ENCODE assay signal across 22 cellular contexts in genomic region chr2:111938392-111938791, GRCh38. TPM values are rescaled to one million over a fixed set of nuclear protein-coding genes. Genes with fewer than 3 reads are reported as not detected.
DNase-seq lines count a peak whose midpoint lies in the region; ATAC-seq, FAIRE-seq and TF ChIP-seq lines count a peak whose summit lies in the region.
"Had no signal": no experiment of that assay in that cellular context is flagged by ENCODE, and none has a peak within 500 bp of the region (broad histone marks: within the 10 kb centered on the region; RNA-seq: fewer than 3 reads in every experiment).

No MANE protein-coding gene starts in this region.

- TF ChIP-seq POLR2A in endothelial cell of umbilical vein (IDR thresholded peaks at IDR 0.05; ENCODE audit: low read depth, low read length) = no peak

- H3K27me3 ChIP-seq in MM.1S (replicated peaks; ENCODE audit: insufficient read depth, low read length) = no peaks in the 10 kb centered on the region
- H3K27me3 ChIP-seq in Panc1 (ENCODE audit: control insufficient read depth, insufficient read depth, low read length) = no peaks in the 10 kb centered on the region
- H3K27me3 ChIP-seq in endothelial cell of umbilical vein (ENCODE audit: control insufficient read depth in 2 of 2, insufficient read depth in 2 of 2, low read length in 2 of 2) = no peaks in the 10 kb centered on the region
- H3K27me3 ChIP-seq: BE2C, Peyer's patch had no signal

- H3K4me2 ChIP-seq in MM.1S (ENCODE audit: low read depth, low read length) = peak overlapping the region; percentile 3; the same call in 1 of the 2 replicates
- H3K4me2 ChIP-seq in endothelial cell of umbilical vein (ENCODE audit: insufficient read depth, low read length) = peak overlapping the region; percentile 28

- ATAC-seq in Panc1 = 0 out of 2 replicates have a peak, but pooled peaks have one; percentile 48
- ATAC-seq: GM12878, HepG2, K562 had no signal

- no peak overlapping the region for H2AFZ ChIP-seq in MM.1S (ENCODE audit: low read length)
- H2AFZ ChIP-seq in endothelial cell of umbilical vein (ENCODE audit: low read depth, low read length) = no peak overlapping the region
- H2AFZ ChIP-seq: GM23248 had no signal

- H3K9ac ChIP-seq in MM.1S (ENCODE audit: low read length) (no peak overlapping the region), endothelial cell of umbilical vein (replicated peaks; ENCODE audit: extremely low read depth, insufficient read depth, low read length) (peak overlapping the region; percentile 53)
- H3K9ac ChIP-seq: GM23248 had no signal

- intact Hi-C loops in Panc1 (cut with micrococcal nuclease; ENCODE audit: unreplicated experiment) = no loop called here
- intact Hi-C loops in endothelial cell of umbilical vein (cut with micrococcal nuclease) = loop anchor here (1.0 kb wide), 4 partner anchors 18 to 37 kb away; no protein-coding TSS in a partner anchor

- H3K27ac ChIP-seq in MM.1S (ENCODE audit: low read length) = peak overlapping the region; percentile 50; the same call in 1 of the 2 replicates
- no peak overlapping the region for H3K27ac ChIP-seq in Panc1 (ENCODE audit: low read length)
- peak overlapping the region; percentile 76 for H3K27ac ChIP-seq in endothelial cell of umbilical vein (ENCODE audit: insufficient read depth, low read depth, low read length)
- H3K27ac ChIP-seq: GM23248, HL-60, Peyer's patch had no signal

- peak; percentile 87 for FAIRE-seq in endothelial cell of umbilical vein (lab: Jason Lieb, UNC)
- FAIRE-seq: GM12878, HepG2, K562 had no signal

- no peaks in the 10 kb centered on the region for H3K9me1 ChIP-seq in endothelial cell of umbilical vein (replicated peaks; ENCODE audit: control insufficient read depth, extremely low read depth, insufficient read depth, low read length)

- dilution Hi-C loops in endothelial cell of umbilical vein (cut with MboI; ENCODE audit: extremely low pct_ligation_motif_present, low sequenced_read_pairs) = no loop called here

- no peaks in the 10 kb centered on the region for H3K9me2 ChIP-seq in MM.1S (replicated peaks; ENCODE audit: insufficient read depth, low read length)

- CTCF ChIA-PET in Panc1 (lab: Charles Lee) = no interaction called here
- CTCF ChIA-PET in endothelial cell of umbilical vein (lab: Charles Lee) = interaction anchor here (1.2 kb wide), 2 partner anchors 9 to 39 kb away, joined by 3 to 4 read pairs; no protein-coding TSS in a partner anchor

- H3K36me3 Mint-ChIP-seq in type B pancreatic cell = peaks cover 32% of the 10 kb centered on the region
- H3K36me3 Mint-ChIP-seq: CD4-positive, CD25-positive, alpha-beta regulatory T cell had no signal

- in situ Hi-C loops in Panc1 (cut with HindIII; ENCODE audit: low pct_unique_long_range_greater_than_20kb, low sequenced_read_pairs) = no loop called here

- DNase-seq in MM.1S (peak; percentile 83), Panc1 (ENCODE audit: low read depth, low spot score) (no peak), endothelial cell of umbilical vein (ENCODE audit: low read depth, low spot score) (peak; percentile 91), type B pancreatic cell (ENCODE audit: extremely low spot score, unreplicated experiment) (no peak), NCI-H1694 treated with DMSO at 0.1 percent for 48 hours (lab: John Stamatoyannopoulos, UW) (no peak)
- DNase-seq in activated CD8-positive, alpha-beta memory T cell treated with anti-CD3 and anti-CD28 coated beads, Interleukin-2, amount 50 U/mL, for 4 hours = no peak
- no peak for DNase-seq in stimulated activated CD4-positive, alpha-beta T cell treated with anti-CD3 and anti-CD28 coated beads, Interleukin-2, amount 100 ng/mL, for 48 hours
- DNase-seq: BE2C; CD4-positive, CD25-positive, alpha-beta regulatory T cell; COR-L47; DMS79 treated with DMSO at 0.1 percent for 48 hours; GM23248; H9; NCI-H1092 treated with DMSO at 0.1 percent for 48 hours; NCI-H1436 treated with DMSO at 0.1 percent for 48 hours; NCI-H446 treated with DMSO at 0.1 percent for 48 hours; NCI-H526 treated with DMSO at 0.1 percent for 48 hours; Peyer's patch had no signal

- no peaks in the 10 kb centered on the region for H3K27me3 Mint-ChIP-seq in type B pancreatic cell

- H3K4me3 Mint-ChIP-seq in type B pancreatic cell = no peak overlapping the region
- H3K4me3 Mint-ChIP-seq: CD4-positive, CD25-positive, alpha-beta regulatory T cell; H9 had no signal

- BruUV-seq in Panc1 (replicated peaks; lab: Mats Ljungman, UMichigan) (no TSS peak), endothelial cell of umbilical vein (replicated peaks; lab: Mats Ljungman, UMichigan) (no TSS peak)

- POLR2A ChIA-PET in Panc1 (lab: Charles Lee) = no interaction called here
- POLR2A ChIA-PET in endothelial cell of umbilical vein (lab: Charles Lee) = no interaction called here

- no peaks in the 10 kb centered on the region for H4K20me1 ChIP-seq in MM.1S (ENCODE audit: insufficient read depth, low read length)
- no peaks in the 10 kb centered on the region for H4K20me1 ChIP-seq in endothelial cell of umbilical vein (replicated peaks; ENCODE audit: control insufficient read depth, extremely low read depth, insufficient read depth, low read length)

- no peaks in the 10 kb centered on the region for H3K9me3 ChIP-seq in MM.1S (replicated peaks; ENCODE audit: insufficient read depth, low read length)
- no peaks in the 10 kb centered on the region for H3K9me3 ChIP-seq in Panc1 (ENCODE audit: control insufficient read depth, insufficient read depth, low read depth, low read length)
- no peaks in the 10 kb centered on the region for H3K9me3 ChIP-seq in endothelial cell of umbilical vein (replicated peaks; ENCODE audit: control insufficient read depth, insufficient read depth, low read length)
- H3K9me3 ChIP-seq: BE2C, Peyer's patch had no signal

- H3K4me1 Mint-ChIP-seq in type B pancreatic cell (ENCODE audit: unreplicated experiment) = peaks cover 31% of the 10 kb centered on the region
- H3K4me1 Mint-ChIP-seq: CD4-positive, CD25-positive, alpha-beta regulatory T cell had no signal

- H3K27ac Mint-ChIP-seq in type B pancreatic cell = peak overlapping the region; percentile 41
- H3K27ac Mint-ChIP-seq: CD4-positive, CD25-positive, alpha-beta regulatory T cell had no signal

- H3K36me3 ChIP-seq in MM.1S (replicated peaks; ENCODE audit: insufficient read depth, low read length) (no peaks in the 10 kb centered on the region), Panc1 (ENCODE audit: control insufficient read depth, insufficient read depth, low read length) (no peaks in the 10 kb centered on the region), endothelial cell of umbilical vein (ENCODE audit: control insufficient read depth in 2 of 2, extremely low read depth in 1 of 2, insufficient read depth in 2 of 2, low read length in 2 of 2) (no peaks in the 10 kb centered on the region)
- H3K36me3 ChIP-seq: BE2C, Peyer's patch had no signal

- no peak overlapping the region for H3K4me3 ChIP-seq in MM.1S (ENCODE audit: low read length)
- no peak overlapping the region for H3K4me3 ChIP-seq in Panc1 (ENCODE audit: low read depth in 2 of 2, low read length in 2 of 2)
- no peak overlapping the region for H3K4me3 ChIP-seq in endothelial cell of umbilical vein (replicated peaks in 1 of 3; ENCODE audit: insufficient read depth in 1 of 3, low read depth in 1 of 3, low read length in 3 of 3)
- H3K4me3 ChIP-seq: GM12878, GM23248, K562, Peyer's patch had no signal

- peaks cover 26% of the 10 kb centered on the region for H3K79me2 ChIP-seq in MM.1S (ENCODE audit: low read length)
- peaks cover 5% of the 10 kb centered on the region for H3K79me2 ChIP-seq in endothelial cell of umbilical vein (ENCODE audit: control insufficient read depth, insufficient read depth, low read length)

- TF ChIP-seq CTCF in MM.1S (IDR thresholded peaks at IDR 0.05; ENCODE audit: low read length) = no peak
- no peak for TF ChIP-seq CTCF in Panc1 (IDR thresholded peaks at IDR 0.05)
- no peak for TF ChIP-seq CTCF in endothelial cell of umbilical vein (IDR thresholded peaks at IDR 0.05; ENCODE audit: extremely low read depth in 1 of 2, insufficient read depth in 1 of 2, low read depth in 1 of 2, low read length in 2 of 2)
- no peak for TF ChIP-seq CTCF in type B pancreatic cell (conservative IDR thresholded peaks at IDR 0.05)

- no peaks in the 10 kb centered on the region for H3K9me3 Mint-ChIP-seq in type B pancreatic cell

- H3K4me1 ChIP-seq in MM.1S (ENCODE audit: low read length) (peaks cover 24% of the 10 kb centered on the region), Panc1 (ENCODE audit: control insufficient read depth, insufficient read depth, low read length) (no peaks in the 10 kb centered on the region), endothelial cell of umbilical vein (ENCODE audit: control insufficient read depth, extremely low read depth, insufficient read depth, low read length) (peaks cover 30% of the 10 kb centered on the region)
- H3K4me1 ChIP-seq: BE2C, Peyer's patch had no signal

- peaks cover 4% of the 10 kb centered on the region for H3F3A ChIP-seq in MM.1S (ENCODE audit: insufficient read depth, low read length)

TF ChIP-seq in endothelial cell of umbilical vein, 7 proteins besides CTCF, POLR2A, EP300 and RAD21 (continues in another document):
- TF ChIP-seq POLR2AphosphoS5 (IDR thresholded peaks at IDR 0.05; ENCODE audit: insufficient read depth, low read depth, low read length) = peak; percentile 51

RNA-seq across cellular contexts. Expression of gene MERTK, which starts 40.0 kb away (rescaled TPM):
- total RNA-seq in Panc1 (2021; ENCODE audit: unreplicated experiment) (14.5 TPM), endothelial cell of umbilical vein (37.3 TPM in 2 replicates), type B pancreatic cell (ENCODE audit: low replicate concordance) (25.7 and 48.4 TPM in 2 replicates)
- polyA plus RNA-seq in Panc1 (2012; ENCODE audit: insufficient read length) = 7.4 TPM
- 38.6 and 39.6 TPM in 2 replicates for polyA plus RNA-seq in endothelial cell of umbilical vein
- 25.8 and 31.1 TPM in 2 replicates for polyA plus RNA-seq in endothelial cell of umbilical vein (2011; cell fraction: cytosol; rRNA removed)
- 113 and 116 TPM in 2 replicates for polyA plus RNA-seq in endothelial cell of umbilical vein (2011; cell fraction: nucleus; rRNA removed)
- 18.1 and 27.2 TPM in 2 replicates for polyA plus RNA-seq in endothelial cell of umbilical vein (2012)
- 53.1 and 66.4 TPM in 2 replicates for polyA minus RNA-seq in endothelial cell of umbilical vein
- not detected for polyA minus RNA-seq in endothelial cell of umbilical vein (2011; cell fraction: cytosol; rRNA and poly(A)+ RNA removed)
- 53.2 and 69.2 TPM in 2 replicates for polyA minus RNA-seq in endothelial cell of umbilical vein (2011; cell fraction: nucleus; rRNA and poly(A)+ RNA removed)
- polyA plus RNA-seq: CD4-positive, CD25-positive, alpha-beta regulatory T cell; GM23248 had no signal

RNA-seq across cellular contexts. Expression of gene ANAPC1, which starts 54.4 kb away (rescaled TPM):
- total RNA-seq in Panc1 (2021; ENCODE audit: unreplicated experiment) (75.1 TPM), endothelial cell of umbilical vein (58.3 and 61.5 TPM in 2 replicates), type B pancreatic cell (ENCODE audit: low replicate concordance) (50.3 and 52.9 TPM in 2 replicates)
- polyA plus RNA-seq in Panc1 (2012; ENCODE audit: insufficient read length) = 31.7 TPM
- polyA plus RNA-seq in endothelial cell of umbilical vein = 18.9 and 21.9 TPM in 2 replicates
- 17.6 and 18.7 TPM in 2 replicates for polyA plus RNA-seq in endothelial cell of umbilical vein (2011; cell fraction: cytosol; rRNA removed)
- polyA plus RNA-seq in endothelial cell of umbilical vein (2011; cell fraction: nucleus; rRNA removed) = 35.9 and 50.6 TPM in 2 replicates
- 20.1 and 27.6 TPM in 2 replicates for polyA plus RNA-seq in endothelial cell of umbilical vein (2012)
- polyA minus RNA-seq in endothelial cell of umbilical vein = 77.9 and 87.2 TPM in 2 replicates
- polyA minus RNA-seq in endothelial cell of umbilical vein (2011; cell fraction: cytosol; rRNA and poly(A)+ RNA removed) = 39.4 TPM
- polyA minus RNA-seq in endothelial cell of umbilical vein (2011; cell fraction: nucleus; rRNA and poly(A)+ RNA removed) = 107 and 121 TPM in 2 replicates

Comparison
In these comparisons a context has a peak if more than half of its experiments do, and no peak if none do; other contexts are left out.
1. DNase-seq: peak in MM.1S (single experiment) and endothelial cell of umbilical vein (single experiment); none in Panc1 (single experiment), type B pancreatic cell (single experiment), activated CD8-positive, alpha-beta memory T cell treated with anti-CD3 and anti-CD28 coated beads, Interleukin-2, amount 50 U/mL, for 4 hours (single experiment), NCI-H1694 treated with DMSO at 0.1 percent for 48 hours (single experiment) and stimulated activated CD4-positive, alpha-beta T cell treated with anti-CD3 and anti-CD28 coated beads, Interleukin-2, amount 100 ng/mL, for 48 hours (0 of 2).